Comparison of ENCODE assay signal across 8 cellular contexts in genomic region chr14:104753528-104754212, GRCh38. TPM values are rescaled to one million over a fixed set of nuclear protein-coding genes. Genes with fewer than 3 reads are reported as not detected.
A peak's percentile ranks its signal among the peaks of the same experiment; 100 is the strongest.
DNase-seq lines count a peak whose midpoint lies in the region; ATAC-seq and TF ChIP-seq lines count a peak whose summit lies in the region.

No MANE protein-coding gene starts in this region.

- H3K4me3 ChIP-seq in astrocyte of the cerebellum (ENCODE audit: low read depth, low read length) = peak overlapping the region; percentile 87
- H3K4me3 ChIP-seq in thyroid gland (replicated peaks in 1 of 3) = peak overlapping the region; percentile 67 to 94 (median 86)

- intact Hi-C loops in thyroid gland (cut with DNase I) = no loop called here

- TF ChIP-seq POLR2A in thyroid gland (IDR thresholded peaks at IDR 0.05) = no peak

- TF ChIP-seq CTCF in astrocyte of the cerebellum (IDR thresholded peaks at IDR 0.05; ENCODE audit: low read depth, low read length, missing control alignments) (no peak), thyroid gland (IDR thresholded peaks at IDR 0.05) (no peak)

- in situ Hi-C loops in astrocyte of the cerebellum (cut with HindIII; ENCODE audit: low sequenced_read_pairs) = no loop called here

- peak overlapping the region in 2 of 3 donors; percentile 70 to 73 for H3K27ac ChIP-seq in thyroid gland

- DNase-seq in stimulated activated CD4-positive, alpha-beta T cell treated with anti-CD3 and anti-CD28 coated beads, Interleukin-1b, Interleukin-23, amount 100 ng/mL, for 48 hours = peak; percentile 18
- DNase-seq in stimulated activated CD4-positive, alpha-beta T cell treated with anti-CD3 and anti-CD28 coated beads, Interleukin-12 subunit alpha, Interleukin-12 subunit beta, amount 100 ng/mL, for 4 hours = no peak
- DNase-seq in astrocyte of the cerebellum (ENCODE audit: low read depth) (no peak), left lobe of liver (ENCODE audit: low spot score) (no peak), thyroid gland (peak; percentile 28 to 33), HPDE6-E6E7 (ENCODE audit: extremely low spot score) (no peak)

- H3K9me3 ChIP-seq in thyroid gland = no peaks in the 10 kb centered on the region

- 1 to 2% methylated on average over 20 to 25 of the region's 30 CpGs for WGBS in thyroid gland, 2 donors

- peaks cover 16 to 21% of the 10 kb centered on the region in 2 donors for H3K4me1 ChIP-seq in thyroid gland

- ATAC-seq in left lobe of liver = peak; percentile 0
- ATAC-seq in GM18498 (IDR thresholded peaks at IDR 0.05; ENCODE audit: unreplicated experiment) = no peak
- ATAC-seq in HG03135 (IDR thresholded peaks at IDR 0.05; ENCODE audit: unreplicated experiment) = no peak

- H3K27me3 ChIP-seq in thyroid gland = no peaks in the 10 kb centered on the region

- H3K36me3 ChIP-seq in thyroid gland = peaks cover 17 to 24% of the 10 kb centered on the region in 2 donors

RNA-seq across cellular contexts. Expression of gene SIVA1, which starts 0.7 kb away (rescaled TPM):
- total RNA-seq in left lobe of liver = 50.3 TPM
- 100 to 1,000 TPM; 137 to 388 (median 239) TPM for total RNA-seq in thyroid gland

RNA-seq across cellular contexts. Expression of gene ADSS1, which starts 29.6 kb away (rescaled TPM):
- total RNA-seq in left lobe of liver = 51.9 TPM
- 10 to 100 TPM; 13.6 to 26.2 (median 18.9) TPM for total RNA-seq in thyroid gland

RNA-seq across cellular contexts. Expression of gene AKT1, which starts 41.9 kb away (rescaled TPM):
- 90.1 TPM for total RNA-seq in left lobe of liver
- 100 to 1,000 TPM in 3 of 4 donors, 10 to 100 TPM in 1; 99.8 to 179 (median 152) TPM for total RNA-seq in thyroid gland

RNA-seq across cellular contexts. Expression of gene ZBTB42, which starts 47.2 kb away (rescaled TPM):
- total RNA-seq in left lobe of liver (4.9 TPM), thyroid gland (10 to 100 TPM; 12.9 to 29.4 (median 16.8) TPM)

Comparison
In these comparisons a context has a peak if more than half of its experiments do, and no peak if none do; other contexts are left out.
1. DNase-seq: peak in stimulated activated CD4-positive, alpha-beta T cell treated with anti-CD3 and anti-CD28 coated beads, Interleukin-1b, Interleukin-23, amount 100 ng/mL, for 48 hours (single experiment) and thyroid gland (2 of 2); none in stimulated activated CD4-positive, alpha-beta T cell treated with anti-CD3 and anti-CD28 coated beads, Interleukin-12 subunit alpha, Interleukin-12 subunit beta, amount 100 ng/mL, for 4 hours (single experiment), astrocyte of the cerebellum (single experiment), left lobe of liver (single experiment) and HPDE6-E6E7 (single experiment).